ENCODE assay signal across 15 cellular contexts in the genomic region with DNA sequence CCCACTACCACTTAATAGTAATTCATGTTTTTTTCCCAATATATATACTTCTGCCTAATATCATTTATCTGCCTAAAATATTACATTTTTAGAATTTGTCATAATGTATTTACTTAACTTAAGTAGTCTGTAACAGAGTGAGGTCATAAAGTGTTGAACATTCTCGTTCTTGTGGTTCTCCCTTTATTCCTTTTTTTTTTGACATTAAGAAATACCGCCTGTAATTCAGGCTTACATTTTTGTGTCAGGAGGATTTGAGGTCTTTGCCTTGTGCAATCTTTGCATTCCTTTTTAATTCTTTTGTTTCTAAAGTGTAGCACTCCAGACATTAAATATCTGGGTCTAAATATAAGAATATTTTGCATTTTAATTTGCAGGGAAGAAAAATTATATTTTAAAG.
A peak's percentile ranks its signal among the peaks of the same experiment; 100 is the strongest.
DNase-seq lines count a peak whose midpoint lies in the region; FAIRE-seq and TF ChIP-seq lines count a peak whose summit lies in the region.
"Had no signal": no experiment of that assay in that cellular context is flagged by ENCODE, and none has a peak within 500 bp of the region (broad histone marks: within the 10 kb centered on the region; RNA-seq: fewer than 3 reads in every experiment).

No MANE protein-coding gene starts in this region.

- H3K27me3 ChIP-seq in SJCRH30 = no peaks in the 10 kb centered on the region
- H3K27me3 ChIP-seq: transverse colon had no signal

- no peak overlapping the region for H3K4me3 ChIP-seq in fibroblast of the aortic adventitia (ENCODE audit: low read depth, low read length)
- no peak overlapping the region for H3K4me3 ChIP-seq in retinal pigment epithelial cell (ENCODE audit: low read length)
- no peak overlapping the region for H3K4me3 ChIP-seq in SJCRH30
- H3K4me3 ChIP-seq: transverse colon had no signal

- peak; percentile 20 for FAIRE-seq in RCC 7860 (lab: Jason Lieb, UNC)
- FAIRE-seq: H54 had no signal

- peaks cover 8% of the 10 kb centered on the region for H3K4me1 ChIP-seq in SJCRH30

- no peak overlapping the region for H3K27ac ChIP-seq in SJCRH30
- H3K27ac ChIP-seq: transverse colon had no signal

- no peak for TF ChIP-seq CTCF in fibroblast of the aortic adventitia (IDR thresholded peaks at IDR 0.05; ENCODE audit: insufficient read depth, low read length)
- no peak for TF ChIP-seq CTCF in retinal pigment epithelial cell (conservative IDR thresholded peaks at IDR 0.05; ENCODE audit: low read depth, low read length)

- no peaks in the 10 kb centered on the region for H3K9me3 ChIP-seq in SJCRH30 (replicated peaks)
- H3K9me3 ChIP-seq: transverse colon had no signal

- peak; percentile 76 for DNase-seq in GM03348 (ENCODE audit: low spot score)
- DNase-seq in RCC 7860 (ENCODE audit: low spot score) = no peak
- DNase-seq in fibroblast of the aortic adventitia (ENCODE audit: low read depth) = peak; percentile 80
- peak; percentile 58 for DNase-seq in retinal pigment epithelial cell (ENCODE audit: low read depth)
- no peak for DNase-seq in COLO668 (lab: John Stamatoyannopoulos, UW; ENCODE audit: unreplicated experiment)
- no peak for DNase-seq in SHP77 treated with DMSO at 0.1 percent for 48 hours (lab: John Stamatoyannopoulos, UW)
- DNase-seq in T-helper 9 cell = no peak
- no peak for DNase-seq in SJCRH30
- DNase-seq: activated gamma-delta T cell treated with Interleukin-2 at 50 U/mL for 16 hours; left ventricle myocardium superior; NCI-H774; right cardiac atrium; stimulated activated CD4-positive, alpha-beta T cell treated with anti-CD3 and anti-CD28 coated beads, Interleukin-4, amount 100 ng/mL, for 4 hours; transverse colon had no signal

- H3K36me3 ChIP-seq in SJCRH30 = no peaks in the 10 kb centered on the region
- H3K36me3 ChIP-seq: transverse colon had no signal

Comparison
In these comparisons a context has a peak if more than half of its experiments do, and no peak if none do; other contexts are left out.
1. DNase-seq: peak in GM03348 (single experiment), fibroblast of the aortic adventitia (single experiment) and retinal pigment epithelial cell (single experiment); none in RCC 7860 (single experiment), COLO668 (single experiment), SHP77 treated with DMSO at 0.1 percent for 48 hours (single experiment), T-helper 9 cell (single experiment) and SJCRH30 (0 of 2).